8 cellular contexts compared by ENCODE assay signal in the genomic region with DNA sequence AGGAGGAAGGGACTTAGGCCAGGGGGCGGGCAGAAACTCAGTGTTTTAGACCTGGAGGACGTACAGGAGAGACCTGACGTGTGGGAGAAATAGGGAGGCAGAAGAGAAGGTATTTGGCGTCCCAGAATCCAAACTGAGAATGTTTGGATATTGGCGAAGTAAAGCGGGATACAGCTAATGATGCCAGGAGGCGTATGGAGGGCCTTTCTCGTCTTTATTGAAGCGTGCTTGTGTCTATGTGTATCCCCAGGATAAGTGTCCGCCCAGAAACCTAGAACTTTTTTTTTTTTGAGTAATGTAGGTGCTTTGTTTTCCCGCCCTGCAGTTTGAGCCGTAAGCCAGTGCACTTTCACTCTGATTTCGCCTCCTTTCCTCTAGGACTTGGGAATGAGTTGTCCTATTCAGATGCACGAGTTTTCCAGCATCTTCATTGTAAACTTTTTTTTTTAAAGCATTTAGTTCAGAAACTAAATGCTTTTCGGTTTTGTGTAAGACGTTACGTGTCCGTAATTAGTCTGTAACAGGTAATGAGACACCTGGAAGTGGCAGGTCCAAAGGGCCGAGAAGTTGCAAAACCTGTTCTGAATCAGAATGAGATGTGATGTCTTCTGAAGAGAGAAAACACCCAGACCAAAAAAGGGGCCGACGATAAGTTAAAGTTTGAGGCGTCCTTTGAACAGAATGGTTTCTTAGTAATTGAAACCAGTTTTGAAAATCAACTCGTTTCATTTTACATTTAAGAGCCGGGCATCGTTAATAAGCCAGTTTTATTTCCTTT. TPM values are rescaled to one million over a fixed set of nuclear protein-coding genes. Genes with fewer than 3 reads are reported as not detected.
DNase-seq lines count a peak whose midpoint lies in the region; ATAC-seq and TF ChIP-seq lines count a peak whose summit lies in the region.

No MANE protein-coding gene starts in this region.

- H3K27me3 Mint-ChIP-seq in T-helper 2 cell treated with Interferon-gamma antibody and Interleukin-4, amounts not matched to agents 5 μg/mL and 100 μg/mL, for 36 hours (ENCODE audit: low read depth): no peaks in the 10 kb centered on the region
- no peaks in the 10 kb centered on the region for H3K27me3 Mint-ChIP-seq in neural progenitor cell (ENCODE audit: insufficient read depth, low read depth)

- H3K9ac ChIP-seq in HUES64 (ENCODE audit: low read depth, low read length) (peak overlapping the region; percentile 98), neural progenitor cell (peak overlapping the region; percentile 94)

- peak overlapping the region; percentile 99 for H3K27ac Mint-ChIP-seq in T-helper 2 cell treated with Interferon-gamma antibody and Interleukin-4, amounts not matched to agents 5 μg/mL and 100 μg/mL, for 36 hours
- H3K27ac Mint-ChIP-seq in neural progenitor cell: peak overlapping the region; percentile 99

- H2AFZ ChIP-seq in neural progenitor cell (replicated peaks): peak overlapping the region; percentile 43

- no peaks in the 10 kb centered on the region for H3K27me3 ChIP-seq in HUES64 (ENCODE audit: insufficient read depth, low read length)
- H3K27me3 ChIP-seq in neural progenitor cell: no peaks in the 10 kb centered on the region

- H3K9me3 ChIP-seq in HUES64 (ENCODE audit: insufficient read depth, low read depth, low read length) (no peaks in the 10 kb centered on the region), neural progenitor cell (ENCODE audit: low read depth) (no peaks in the 10 kb centered on the region)

- peak overlapping the region; percentile 87 for H3K4me2 ChIP-seq in neural progenitor cell

- H4K20me1 ChIP-seq in neural progenitor cell (ENCODE audit: low read depth): peaks cover 44% of the 10 kb centered on the region

- H3F3A ChIP-seq in neural progenitor cell (ENCODE audit: low read depth): peaks cover 5% of the 10 kb centered on the region

- H3K4me1 ChIP-seq in HUES64 (ENCODE audit: insufficient read depth, low read length) (0 out of 2 replicates have a peak, but pooled peaks cover 11% of the 10 kb centered on the region), neural progenitor cell (peaks cover 20% of the 10 kb centered on the region)

- peak overlapping the region; percentile 99 for H3K4me3 Mint-ChIP-seq in T-helper 2 cell treated with Interferon-gamma antibody and Interleukin-4, amounts not matched to agents 5 μg/mL and 100 μg/mL, for 36 hours
- H3K4me3 Mint-ChIP-seq in neural progenitor cell: peak overlapping the region; percentile 98

- peaks cover 70% of the 10 kb centered on the region for H3K79me2 ChIP-seq in neural progenitor cell (ENCODE audit: low read depth)

- no peaks in the 10 kb centered on the region for H3K9me3 Mint-ChIP-seq in T-helper 2 cell treated with Interferon-gamma antibody and Interleukin-4, amounts not matched to agents 5 μg/mL and 100 μg/mL, for 36 hours
- H3K9me3 Mint-ChIP-seq in neural progenitor cell: peaks cover 2% of the 10 kb centered on the region

- peak; percentile 10 for ATAC-seq in GM21717 (IDR thresholded peaks at IDR 0.05; ENCODE audit: unreplicated experiment)

- 5% methylated on average over 25 of the region's 25 CpGs for WGBS in HUES64

- peaks cover 24% of the 10 kb centered on the region for H3K36me3 Mint-ChIP-seq in T-helper 2 cell treated with Interferon-gamma antibody and Interleukin-4, amounts not matched to agents 5 μg/mL and 100 μg/mL, for 36 hours (ENCODE audit: low read depth)
- peaks cover 21% of the 10 kb centered on the region for H3K36me3 Mint-ChIP-seq in neural progenitor cell

- DNase-seq in NCI-H2029 (lab: John Stamatoyannopoulos, UW) (peak; percentile 28), NCI-H2029 treated with DMSO at 0.1 percent for 48 hours (lab: John Stamatoyannopoulos, UW) (no peak), fibroblast of pulmonary artery (ENCODE audit: low read depth) (peak; percentile 47), neural progenitor cell (ENCODE audit: low spot score) (peak; percentile 21), germinal center (ENCODE audit: low spot score) (no peak)
- no peak for DNase-seq in T-helper 2 cell treated with Interferon-gamma antibody and Interleukin-4, amounts not matched to agents 5 μg/mL and 100 μg/mL, for 36 hours (ENCODE audit: low spot score)

- peaks cover 28% of the 10 kb centered on the region for H3K4me1 Mint-ChIP-seq in T-helper 2 cell treated with Interferon-gamma antibody and Interleukin-4, amounts not matched to agents 5 μg/mL and 100 μg/mL, for 36 hours (ENCODE audit: low read depth)
- peaks cover 14% of the 10 kb centered on the region for H3K4me1 Mint-ChIP-seq in neural progenitor cell

- TF ChIP-seq CTCF in fibroblast of pulmonary artery (IDR thresholded peaks at IDR 0.05; ENCODE audit: low read length, missing control alignments) (no peak), neural progenitor cell (IDR thresholded peaks at IDR 0.05) (no peak)

- H3K27ac ChIP-seq in HUES64 (ENCODE audit: low read depth, low read length) (peak overlapping the region; percentile 92), neural progenitor cell (peak overlapping the region; percentile 90)

- H3K4me3 ChIP-seq in HUES64 (ENCODE audit: low read length): peak overlapping the region; percentile 99
- peak overlapping the region; percentile 93 for H3K4me3 ChIP-seq in fibroblast of pulmonary artery (replicated peaks; ENCODE audit: low read depth, low read length)
- peak overlapping the region; percentile 93 for H3K4me3 ChIP-seq in neural progenitor cell

- 0 out of 2 replicates have a peak, but pooled peaks cover 4% of the 10 kb centered on the region for H3K36me3 ChIP-seq in HUES64 (ENCODE audit: insufficient read depth, low read length)
- H3K36me3 ChIP-seq in neural progenitor cell: no peaks in the 10 kb centered on the region

RNA-seq across cellular contexts. Expression of a gene that starts 0.7 kb away (rescaled TPM):
- polyA plus RNA-seq in HUES64 (2013, experiment 1 of 2): 29.9 TPM
- 35.1 TPM for polyA plus RNA-seq in HUES64 (2013, experiment 2 of 2)
- total RNA-seq in neural progenitor cell (ENCODE audit: low replicate concordance): 73.5 and 108 TPM in 2 replicates

RNA-seq across cellular contexts. Expression of a gene that starts 8.6 kb away (rescaled TPM):
- 9.5 TPM for polyA plus RNA-seq in HUES64 (2013, experiment 1 of 2)
- polyA plus RNA-seq in HUES64 (2013, experiment 2 of 2): 11.2 TPM
- 20.3 and 21.9 TPM in 2 replicates for total RNA-seq in neural progenitor cell (ENCODE audit: low replicate concordance)

Comparison
In these comparisons a context has a peak if more than half of its experiments do, and no peak if none do; other contexts are left out.
1. DNase-seq: peak in NCI-H2029 (single experiment), fibroblast of pulmonary artery (single experiment) and neural progenitor cell (single experiment); none in NCI-H2029 treated with DMSO at 0.1 percent for 48 hours (single experiment), T-helper 2 cell treated with Interferon-gamma antibody and Interleukin-4, amounts not matched to agents 5 μg/mL and 100 μg/mL, for 36 hours (single experiment) and germinal center (single experiment).
2. Peak in every context shown above with its lines, with median percentiles within 50 percentile points of each other: H3K4me3 ChIP-seq.